4 cellular contexts compared by ENCODE assay signal in genomic region chr16:74404148-74404933, GRCh38. TPM values are rescaled to one million over a fixed set of nuclear protein-coding genes. Genes with fewer than 3 reads are reported as not detected.
"Had no signal": no experiment of that assay in that cellular context is flagged by ENCODE, and none has a peak within 500 bp of the region (broad histone marks: within the 10 kb centered on the region; RNA-seq: fewer than 3 reads in every experiment).

No MANE protein-coding gene starts in this region.

RNA-seq across cellular contexts. Expression of gene CLEC18B, which starts 16.9 kb away (rescaled TPM):
- total RNA-seq: activated naive CD4-positive, alpha-beta T cell treated with anti-CD3 and anti-CD28 coated beads for 36 hours had no signal

RNA-seq across cellular contexts. Expression of gene NPIPB15, which starts 28.2 kb away (rescaled TPM):
- total RNA-seq: activated CD8-positive, alpha-beta memory T cell treated with anti-CD3 and anti-CD28 coated beads for 36 hours; activated naive CD8-positive, alpha-beta T cell treated with anti-CD3 and anti-CD28 coated beads for 36 hours; cardiac septum had no signal
